8 cellular contexts compared by ENCODE assay signal in genomic region chr4:103019319-103020124, GRCh38. TPM values are rescaled to one million over a fixed set of nuclear protein-coding genes. Genes with fewer than 3 reads are reported as not detected.
DNase-seq lines count a peak whose midpoint lies in the region; ATAC-seq and TF ChIP-seq lines count a peak whose summit lies in the region.

Gene SLC9B1, minus strand, starts transcription at chr4:103019705. Its CDS starts 27,994 bp downstream, at chr4:102991711.

- no peak for TF ChIP-seq CTCF in GM13976 (IDR thresholded peaks at IDR 0.05; ENCODE audit: borderline replicate concordance, control extremely low read depth, extremely low read depth, insufficient read depth, missing control alignments)
- no peak for TF ChIP-seq CTCF in astrocyte of the cerebellum (IDR thresholded peaks at IDR 0.05; ENCODE audit: low read depth, low read length, missing control alignments)
- no peak for TF ChIP-seq CTCF in retinal pigment epithelial cell (conservative IDR thresholded peaks at IDR 0.05; ENCODE audit: low read depth, low read length)
- TF ChIP-seq CTCF in neural progenitor cell (IDR thresholded peaks at IDR 0.05): no peak

- no peaks in the 10 kb centered on the region for H3K27me3 Mint-ChIP-seq in neural progenitor cell (ENCODE audit: insufficient read depth, low read depth)

- H3K4me3 ChIP-seq in astrocyte of the cerebellum (ENCODE audit: low read depth, low read length) (peak within 1 kb of the TSS; percentile 42), retinal pigment epithelial cell (ENCODE audit: low read length) (peak within 1 kb of the TSS; percentile 69), neural progenitor cell (no peak within 1 kb of the TSS)

- DNase-seq in GM13976 (ENCODE audit: low spot score) (peak; percentile 90), NCI-H1417 (lab: John Stamatoyannopoulos, UW) (peak; percentile 72 to 95 (median 89)), T-helper 9 cell (peak; percentile 90), astrocyte of the cerebellum (ENCODE audit: low read depth) (peak; percentile 99), hepatic stellate cell (ENCODE audit: low spot score) (peak; percentile 79), retinal pigment epithelial cell (ENCODE audit: low read depth) (peak; percentile 87), neural progenitor cell (ENCODE audit: low spot score) (no peak)

- no peaks in the 10 kb centered on the region for H3K27me3 ChIP-seq in neural progenitor cell

- ATAC-seq in HG02759 (IDR thresholded peaks at IDR 0.05; ENCODE audit: unreplicated experiment): peak; percentile 99

- no peaks in the 10 kb centered on the region for H3K79me2 ChIP-seq in neural progenitor cell (ENCODE audit: low read depth)

- H3F3A ChIP-seq in neural progenitor cell (ENCODE audit: low read depth): no peaks in the 10 kb centered on the region

- H3K36me3 Mint-ChIP-seq in neural progenitor cell: no peaks in the 10 kb centered on the region

- no peaks in the 10 kb centered on the region for H3K4me1 ChIP-seq in neural progenitor cell

- H3K27ac ChIP-seq in neural progenitor cell: no peak within 1 kb of the TSS

- no peak within 1 kb of the TSS for H3K4me2 ChIP-seq in neural progenitor cell

- no peak within 1 kb of the TSS for H3K4me3 Mint-ChIP-seq in neural progenitor cell

- in situ Hi-C loops in GM13976 (cut with MboI; ENCODE audit: low sequenced_read_pairs, unreplicated experiment) (no loop called here), astrocyte of the cerebellum (cut with HindIII; ENCODE audit: low sequenced_read_pairs) (no loop called here)

- no peak within 1 kb of the TSS for H2AFZ ChIP-seq in neural progenitor cell (replicated peaks)

- no peaks in the 10 kb centered on the region for H3K36me3 ChIP-seq in neural progenitor cell

- no peaks in the 10 kb centered on the region for H3K4me1 Mint-ChIP-seq in neural progenitor cell

- H3K9ac ChIP-seq in neural progenitor cell: no peak within 1 kb of the TSS

- H3K27ac Mint-ChIP-seq in neural progenitor cell: no peak within 1 kb of the TSS

- H4K20me1 ChIP-seq in neural progenitor cell (ENCODE audit: low read depth): no peaks in the 10 kb centered on the region

- no peaks in the 10 kb centered on the region for H3K9me3 ChIP-seq in neural progenitor cell (ENCODE audit: low read depth)

- H3K9me3 Mint-ChIP-seq in neural progenitor cell: peaks cover 4% of the 10 kb centered on the region

RNA-seq across cellular contexts. Expression of gene SLC9B1, which starts in this region (rescaled TPM):
- total RNA-seq in neural progenitor cell (ENCODE audit: low replicate concordance): not detected in 2 replicates
